ENCODE assay signal across 8 cellular contexts in genomic region chr3:18740631-18741583, GRCh38.
DNase-seq lines count a peak whose midpoint lies in the region; ATAC-seq and TF ChIP-seq lines count a peak whose summit lies in the region.

No MANE protein-coding gene starts in this region.

- H3K4me3 Mint-ChIP-seq in T-helper 17 cell = peak overlapping the region; percentile 91
- peak overlapping the region; percentile 66 to 76 for H3K4me3 Mint-ChIP-seq in stimulated activated naive CD8-positive, alpha-beta T cell treated with anti-CD3 and anti-CD28 coated beads, Interleukin-15, amount 100 ng/mL, for 72 hours

- TF ChIP-seq CTCF in esophagus muscularis mucosa (IDR thresholded peaks at IDR 0.05) = no peak
- no peak for TF ChIP-seq CTCF in coronary artery (IDR thresholded peaks at IDR 0.05)

- H3K27me3 ChIP-seq in duodenal mucosa (ENCODE audit: control insufficient read depth in 1 of 2, insufficient read depth in 2 of 2, low read length in 2 of 2) (no peaks in the 10 kb centered on the region), esophagus muscularis mucosa (no peaks in the 10 kb centered on the region)

- H3K9ac ChIP-seq in duodenal mucosa (ENCODE audit: low read depth in 1 of 2, low read length in 2 of 2) = no peak overlapping the region

- peak; percentile 85 for ATAC-seq in GM18858 (IDR thresholded peaks at IDR 0.05; ENCODE audit: unreplicated experiment)
- ATAC-seq in HG02884 (IDR thresholded peaks at IDR 0.05; ENCODE audit: unreplicated experiment) = peak; percentile 80
- ATAC-seq in T-helper 17 cell = peak; percentile 79
- ATAC-seq in stimulated activated naive CD8-positive, alpha-beta T cell treated with anti-CD3 and anti-CD28 coated beads, Interleukin-15, amount 100 ng/mL, for 72 hours = peak; percentile 76

- H3K4me1 ChIP-seq in duodenal mucosa (ENCODE audit: control insufficient read depth in 1 of 2, insufficient read depth in 2 of 2, low read length in 2 of 2) (peaks cover 0 to 9% of the 10 kb centered on the region in 2 donors), esophagus muscularis mucosa (no peaks in the 10 kb centered on the region)

- H3K4me3 ChIP-seq in duodenal mucosa (ENCODE audit: low read depth in 1 of 2, low read length in 2 of 2) (no peak overlapping the region), esophagus muscularis mucosa (no peak overlapping the region), coronary artery (no peak overlapping the region)

- H3K27ac Mint-ChIP-seq in T-helper 17 cell = peak overlapping the region; percentile 99
- peak overlapping the region; percentile 95 to 96 for H3K27ac Mint-ChIP-seq in stimulated activated naive CD8-positive, alpha-beta T cell treated with anti-CD3 and anti-CD28 coated beads, Interleukin-15, amount 100 ng/mL, for 72 hours

- no peak for TF ChIP-seq EP300 in esophagus muscularis mucosa (IDR thresholded peaks at IDR 0.05)

- peaks cover 60% of the 10 kb centered on the region for H3K4me1 Mint-ChIP-seq in T-helper 17 cell
- peaks cover 90% of the 10 kb centered on the region for H3K4me1 Mint-ChIP-seq in stimulated activated naive CD8-positive, alpha-beta T cell treated with anti-CD3 and anti-CD28 coated beads, Interleukin-15, amount 100 ng/mL, for 72 hours

- H3K9me3 ChIP-seq in T-helper 17 cell (ENCODE audit: control insufficient read depth, low read length, poor library complexity, severe bottlenecking) (no peaks in the 10 kb centered on the region), duodenal mucosa (ENCODE audit: control insufficient read depth in 1 of 2, low read length in 2 of 2) (no peaks in the 10 kb centered on the region), esophagus muscularis mucosa (no peaks in the 10 kb centered on the region)

- intact Hi-C loops in esophagus muscularis mucosa (cut with DNase I) = no loop called here

- TF ChIP-seq POLR2A in esophagus muscularis mucosa (IDR thresholded peaks at IDR 0.05; ENCODE audit: low read depth) = no peak

- H3K27ac ChIP-seq in duodenal mucosa (ENCODE audit: low read depth, low read length) = peak overlapping the region; percentile 33
- H3K27ac ChIP-seq in esophagus muscularis mucosa (replicated peaks in 1 of 4) = no peak overlapping the region
- no peak overlapping the region for H3K27ac ChIP-seq in coronary artery

- H3K9me3 Mint-ChIP-seq in stimulated activated naive CD8-positive, alpha-beta T cell treated with anti-CD3 and anti-CD28 coated beads, Interleukin-15, amount 100 ng/mL, for 72 hours = no peaks in the 10 kb centered on the region

- H3K36me3 Mint-ChIP-seq in T-helper 17 cell (ENCODE audit: low read depth) = peaks cover 2% of the 10 kb centered on the region

- WGBS in esophagus muscularis mucosa = 77% methylated on average over 12 of the region's 12 CpGs

- no peaks in the 10 kb centered on the region for H3K36me3 ChIP-seq in duodenal mucosa (ENCODE audit: control insufficient read depth in 1 of 2, insufficient read depth in 2 of 2, low read length in 2 of 2)
- no peaks in the 10 kb centered on the region for H3K36me3 ChIP-seq in esophagus muscularis mucosa

- DNase-seq in T-helper 17 cell (peak; percentile 12 to 43 (median 22)), RKO (ENCODE audit: low spot score) (no peak), esophagus muscularis mucosa (ENCODE audit: extremely low spot score) (no peak), coronary artery (ENCODE audit: low spot score) (no peak)
- peak; percentile 72 to 82 for DNase-seq in stimulated activated naive CD8-positive, alpha-beta T cell treated with anti-CD3 and anti-CD28 coated beads, Interleukin-15, amount 100 ng/mL, for 72 hours

- no peaks in the 10 kb centered on the region for H3K27me3 Mint-ChIP-seq in T-helper 17 cell
- no peaks in the 10 kb centered on the region for H3K27me3 Mint-ChIP-seq in stimulated activated naive CD8-positive, alpha-beta T cell treated with anti-CD3 and anti-CD28 coated beads, Interleukin-15, amount 100 ng/mL, for 72 hours

Comparison
In these comparisons a context has a peak if more than half of its experiments do, and no peak if none do; other contexts are left out.
1. DNase-seq: peak in T-helper 17 cell (3 of 3) and stimulated activated naive CD8-positive, alpha-beta T cell treated with anti-CD3 and anti-CD28 coated beads, Interleukin-15, amount 100 ng/mL, for 72 hours (2 of 2); none in RKO (single experiment), esophagus muscularis mucosa (single experiment) and coronary artery (single experiment).
2. Peak in every context shown above with its lines, with median percentiles within 50 percentile points of each other: ATAC-seq.